In genomic region chr15:31342381-31342780, GRCh38 we compare ENCODE assay signal across 1 cellular context.
TF ChIP-seq lines count a peak whose summit lies in the region.

No MANE protein-coding gene starts in this region.

TF ChIP-seq in GM23338, 12 proteins besides CTCF, POLR2A, EP300 and RAD21 (continued from another document):
- TF ChIP-seq ZNF462 (CRISPR knock-in tag; IDR thresholded peaks at IDR 0.05), result no peak
- TF ChIP-seq ETS1 (IDR thresholded peaks at IDR 0.05), result no peak
- TF ChIP-seq REST (IDR thresholded peaks at IDR 0.05; ENCODE audit: unreplicated experiment), result no peak
- TF ChIP-seq JUNB (IDR thresholded peaks at IDR 0.05; ENCODE audit: unreplicated experiment), result no peak
